Comparison of ENCODE assay signal across 34 cellular contexts in genomic region chr17:18115517-18115916, GRCh38.
"Had no signal": no experiment of that assay in that cellular context is flagged by ENCODE, and none has a peak within 500 bp of the region (broad histone marks: within the 10 kb centered on the region; RNA-seq: fewer than 3 reads in every experiment).

No MANE protein-coding gene starts in this region.

- H3K4me2 ChIP-seq: PC-9 had no signal

- DNase-seq: activated CD4-positive, alpha-beta T cell treated with anti-CD3 and anti-CD28 coated beads, Interleukin-2, amount 10 ng/mL, durations not matched to agents 24 days and 14 days; activated CD4-positive, alpha-beta T cell treated with anti-CD3 and anti-CD28 coated beads, Interleukin-2, amount 50 U/mL, for 4 hours; activated CD8-positive, alpha-beta memory T cell treated with anti-CD3 and anti-CD28 coated beads, Interleukin-2, amount 50 U/mL, for 4 hours; activated effector memory CD4-positive, alpha-beta T cell treated with Interleukin-2 at 50 U/mL for 16 hours; activated naive CD4-positive, alpha-beta T cell treated with anti-CD3 and anti-CD28 coated beads, Interleukin-2, amount 10 ng/mL, durations not matched to agents 7 days and 5 days; activated T-cell treated with anti-CD3 and anti-CD28 coated beads for 4 hours; activated T-cell treated with anti-CD3 and anti-CD28 coated beads, Interleukin-2, amount 50 U/mL, for 4 hours; amygdala; Kasumi-1; KG1; MG63; NCI-H1048; NCI-H1417; NCI-H146; NCI-H187; NCI-H2029 treated with DMSO at 0.1 percent for 48 hours; NCI-H2107; NCI-H2171; NCI-H510A; NCI-H526; NCI-H748 treated with DMSO at 0.1 percent for 48 hours; PC-9; Right ventricle myocardium superior; SW 1271; T-helper 1 cell; T-helper 2 cell; T1000; WERI-Rb-1 had no signal

- H3K27me3 Mint-ChIP-seq: activated CD4-positive, alpha-beta T cell treated with anti-CD3 and anti-CD28 coated beads, Interleukin-2, amount 10 ng/mL, durations not matched to agents 24 days and 14 days; activated naive CD4-positive, alpha-beta T cell treated with anti-CD3 and anti-CD28 coated beads, Interleukin-2, amount 10 ng/mL, durations not matched to agents 7 days and 5 days; activated naive CD8-positive, alpha-beta T cell had no signal

- FAIRE-seq: RCC 7860 had no signal

- H2AFZ ChIP-seq: PC-9 had no signal

- ATAC-seq: activated T-cell treated with anti-CD3 and anti-CD28 coated beads, Interleukin-2, amount 50 U/mL, for 4 hours had no signal

- H3K36me3 ChIP-seq: ascending aorta, cardiac muscle cell, MG63, WERI-Rb-1 had no signal

- H3K9me3 ChIP-seq: ascending aorta, MG63 had no signal

- H3K4me3 Mint-ChIP-seq: activated CD4-positive, alpha-beta T cell treated with anti-CD3 and anti-CD28 coated beads, Interleukin-2, amount 10 ng/mL, durations not matched to agents 24 days and 14 days; activated naive CD4-positive, alpha-beta T cell treated with anti-CD3 and anti-CD28 coated beads, Interleukin-2, amount 10 ng/mL, durations not matched to agents 7 days and 5 days; activated naive CD8-positive, alpha-beta T cell; activated T-cell treated with anti-CD3 and anti-CD28 coated beads, Interleukin-2, amount 50 U/mL, for 4 hours; activated T-helper 1 cell treated with anti-CD3 and anti-CD28 coated beads, Interleukin-12 subunit alpha, Interleukin-12 subunit beta, Interleukin-2, Interleukin-4 antibody, amounts not matched to agents 30 ng/mL and 10 ng/mL and 1 ng/mL, durations not matched to agents 14 hours and 24 hours and 36 hours had no signal

- H3K4me1 Mint-ChIP-seq: activated CD4-positive, alpha-beta T cell treated with anti-CD3 and anti-CD28 coated beads, Interleukin-2, amount 10 ng/mL, durations not matched to agents 24 days and 14 days; activated naive CD4-positive, alpha-beta T cell treated with anti-CD3 and anti-CD28 coated beads, Interleukin-2, amount 10 ng/mL, durations not matched to agents 7 days and 5 days had no signal

- H3K27ac ChIP-seq: ascending aorta, cardiac muscle cell, PC-9, RWPE1, WERI-Rb-1 had no signal

- H3K4me3 ChIP-seq: ascending aorta, cardiac muscle cell, MG63, PC-9 had no signal

- H3K27ac Mint-ChIP-seq: activated CD4-positive, alpha-beta T cell treated with anti-CD3 and anti-CD28 coated beads, Interleukin-2, amount 10 ng/mL, durations not matched to agents 24 days and 14 days; activated naive CD4-positive, alpha-beta T cell treated with anti-CD3 and anti-CD28 coated beads, Interleukin-2, amount 10 ng/mL, durations not matched to agents 7 days and 5 days; activated naive CD8-positive, alpha-beta T cell; activated T-helper 1 cell treated with anti-CD3 and anti-CD28 coated beads, Interleukin-12 subunit alpha, Interleukin-12 subunit beta, Interleukin-2, Interleukin-4 antibody, amounts not matched to agents 30 ng/mL and 10 ng/mL and 1 ng/mL, durations not matched to agents 14 hours and 24 hours and 36 hours had no signal

- H3K36me3 Mint-ChIP-seq: activated naive CD4-positive, alpha-beta T cell treated with anti-CD3 and anti-CD28 coated beads, Interleukin-2, amount 10 ng/mL, durations not matched to agents 7 days and 5 days; activated naive CD8-positive, alpha-beta T cell had no signal

- H3K27me3 ChIP-seq: ascending aorta, cardiac muscle cell, MG63 had no signal

- H3K4me1 ChIP-seq: ascending aorta had no signal
